Comparison of ENCODE assay signal across 2 cellular contexts in the genomic region with DNA sequence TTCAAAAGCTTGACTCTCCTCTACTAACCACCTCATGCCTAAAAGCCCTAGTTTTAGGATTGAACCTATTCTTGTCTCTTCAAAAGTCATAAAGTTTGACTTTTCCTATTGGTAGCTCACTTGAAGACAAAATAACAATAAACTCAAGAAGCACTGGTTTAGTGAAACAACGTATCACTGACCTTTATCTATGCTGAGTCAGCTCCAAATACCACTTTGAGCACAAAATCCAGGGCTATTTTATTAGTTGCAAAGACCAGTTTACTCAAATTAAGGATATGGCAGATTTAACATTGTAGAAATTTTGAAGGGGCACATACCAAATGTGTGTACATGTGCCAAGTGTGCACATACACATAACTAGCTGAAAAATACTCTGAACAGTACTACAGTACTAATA.
TF ChIP-seq lines count a peak whose summit lies in the region.

No MANE protein-coding gene starts in this region.

TF ChIP-seq in HepG2, 621 proteins besides CTCF, POLR2A, EP300 and RAD21:
- TF ChIP-seq BRF2 (CRISPR knock-in tag; IDR thresholded peaks at IDR 0.05) (no peak), MAFK (conservative IDR thresholded peaks at IDR 0.05 in 1 of 2, IDR thresholded peaks at IDR 0.05 in 1 of 2; ENCODE audit: low read length in 2 of 2) (peak; percentile 65 to 80), ZNF101 (CRISPR knock-in tag; IDR thresholded peaks at IDR 0.05; ENCODE audit: borderline replicate concordance, low read depth) (no peak), MAFF (IDR thresholded peaks at IDR 0.05; ENCODE audit: low read depth, low read length) (peak; percentile 68), HNRNPLL (IDR thresholded peaks at IDR 0.05; ENCODE audit: low read depth, low read length, poor library complexity, severe bottlenecking) (no peak), ZNF232 (CRISPR knock-in tag; IDR thresholded peaks at IDR 0.05; ENCODE audit: borderline replicate concordance) (no peak), STAT5B (CRISPR knock-in tag; IDR thresholded peaks at IDR 0.05) (no peak), RXRA (CRISPR knock-in tag; IDR thresholded peaks at IDR 0.05) (no peak)
- TF ChIP-seq, protein P1, sequence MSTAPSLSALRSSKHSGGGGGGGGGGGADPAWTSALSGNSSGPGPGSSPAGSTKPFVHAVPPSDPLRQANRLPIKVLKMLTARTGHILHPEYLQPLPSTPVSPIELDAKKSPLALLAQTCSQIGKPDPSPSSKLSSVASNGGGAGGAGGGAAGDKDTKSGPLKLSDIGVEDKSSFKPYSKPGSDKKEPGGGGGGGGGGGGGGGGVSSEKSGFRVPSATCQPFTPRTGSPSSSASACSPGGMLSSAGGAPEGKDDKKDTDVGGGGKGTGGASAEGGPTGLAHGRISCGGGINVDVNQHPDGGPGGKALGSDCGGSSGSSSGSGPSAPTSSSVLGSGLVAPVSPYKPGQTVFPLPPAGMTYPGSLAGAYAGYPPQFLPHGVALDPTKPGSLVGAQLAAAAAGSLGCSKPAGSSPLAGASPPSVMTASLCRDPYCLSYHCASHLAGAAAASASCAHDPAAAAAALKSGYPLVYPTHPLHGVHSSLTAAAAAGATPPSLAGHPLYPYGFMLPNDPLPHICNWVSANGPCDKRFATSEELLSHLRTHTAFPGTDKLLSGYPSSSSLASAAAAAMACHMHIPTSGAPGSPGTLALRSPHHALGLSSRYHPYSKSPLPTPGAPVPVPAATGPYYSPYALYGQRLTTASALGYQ (CRISPR knock-in tag; IDR thresholded peaks at IDR 0.05) = no peak
- TF ChIP-seq, protein P2, sequence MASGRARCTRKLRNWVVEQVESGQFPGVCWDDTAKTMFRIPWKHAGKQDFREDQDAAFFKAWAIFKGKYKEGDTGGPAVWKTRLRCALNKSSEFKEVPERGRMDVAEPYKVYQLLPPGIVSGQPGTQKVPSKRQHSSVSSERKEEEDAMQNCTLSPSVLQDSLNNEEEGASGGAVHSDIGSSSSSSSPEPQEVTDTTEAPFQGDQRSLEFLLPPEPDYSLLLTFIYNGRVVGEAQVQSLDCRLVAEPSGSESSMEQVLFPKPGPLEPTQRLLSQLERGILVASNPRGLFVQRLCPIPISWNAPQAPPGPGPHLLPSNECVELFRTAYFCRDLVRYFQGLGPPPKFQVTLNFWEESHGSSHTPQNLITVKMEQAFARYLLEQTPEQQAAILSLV (CRISPR knock-in tag; IDR thresholded peaks at IDR 0.05; ENCODE audit: borderline replicate concordance) = no peak

TF ChIP-seq in H1, 55 proteins besides CTCF, POLR2A, EP300 and RAD21:
- TF ChIP-seq MAFK (IDR thresholded peaks at IDR 0.05; ENCODE audit: low read depth, low read length) (0 out of 2 replicates have a peak, but pooled peaks have one; percentile 36), EGR1 (IDR thresholded peaks at IDR 0.05; ENCODE audit: borderline replicate concordance, low read depth, low read length) (no peak)
